ENCODE assay signal across 24 cellular contexts in genomic region chr16:85182774-85183173, GRCh38.
A peak's percentile ranks its signal among the peaks of the same experiment; 100 is the strongest.
DNase-seq lines count a peak whose midpoint lies in the region; ATAC-seq, FAIRE-seq and TF ChIP-seq lines count a peak whose summit lies in the region.
"Had no signal": no experiment of that assay in that cellular context is flagged by ENCODE, and none has a peak within 500 bp of the region (broad histone marks: within the 10 kb centered on the region; RNA-seq: fewer than 3 reads in every experiment).

No MANE protein-coding gene starts in this region.

- TF ChIP-seq POLR2A in HepG2 (IDR thresholded peaks at IDR 0.05; ENCODE audit: insufficient read depth in 1 of 2, low read depth in 2 of 2, low read length in 2 of 2) (no peak), right lobe of liver (IDR thresholded peaks at IDR 0.05) (no peak)

- POLR2A ChIA-PET in HepG2 (lab: Yijun Ruan, JAX) = no interaction called here

- H3K27ac Mint-ChIP-seq in endothelial cell (ENCODE audit: unreplicated experiment) = peak overlapping the region; percentile 59
- H3K27ac Mint-ChIP-seq in activated CD8-positive, alpha-beta memory T cell treated with anti-CD3 and anti-CD28 coated beads, Interleukin-2, amount 10 ng/mL, durations not matched to agents 7 days and 5 days = no peak overlapping the region
- no peak overlapping the region for H3K27ac Mint-ChIP-seq in T-helper 17 cell
- H3K27ac Mint-ChIP-seq: GM23338 had no signal

- ATAC-seq in HepG2 (no peak), right lobe of liver (no peak), T-helper 17 cell (no peak)
- no peak for ATAC-seq in activated CD8-positive, alpha-beta memory T cell treated with anti-CD3 and anti-CD28 coated beads, Interleukin-2, amount 10 ng/mL, durations not matched to agents 7 days and 5 days
- ATAC-seq: GM23338, PC-3 had no signal

- no peak for TF ChIP-seq EP300 in HepG2 (IDR thresholded peaks at IDR 0.05; ENCODE audit: low read depth in 2 of 2, low read length in 2 of 2)
- no peak for TF ChIP-seq EP300 in HepG2 (CRISPR knock-in tag; IDR thresholded peaks at IDR 0.05; ENCODE audit: borderline replicate concordance)

- H3K4me1 Mint-ChIP-seq in endothelial cell (ENCODE audit: unreplicated experiment) (no peaks in the 10 kb centered on the region), T-helper 17 cell (peaks cover 2% of the 10 kb centered on the region)
- H3K4me1 Mint-ChIP-seq in activated CD8-positive, alpha-beta memory T cell treated with anti-CD3 and anti-CD28 coated beads, Interleukin-2, amount 10 ng/mL, durations not matched to agents 7 days and 5 days = no peaks in the 10 kb centered on the region

- FAIRE-seq in HepG2 (lab: Jason Lieb, UNC) = no peak

- BruUV-seq in HepG2 (replicated peaks; lab: Mats Ljungman, UMichigan) = no TSS peak

- no peak overlapping the region for H3K4me2 ChIP-seq in HepG2 (ENCODE audit: low read depth, low read length)
- no peak overlapping the region for H3K4me2 ChIP-seq in osteoblast (ENCODE audit: insufficient read depth, low read length)
- H3K4me2 ChIP-seq: GM23338 had no signal

- H3K36me3 ChIP-seq in HepG2 (replicated peaks in 1 of 2; ENCODE audit: control insufficient read depth in 1 of 2, insufficient read depth in 2 of 2, low read length in 2 of 2) (peaks cover 0 to 12% of the 10 kb centered on the region in 2 experiments; a peak in 1 of 5 replicates), right lobe of liver (no peaks in the 10 kb centered on the region), osteoblast (ENCODE audit: insufficient read depth, low read length) (peaks cover 19% of the 10 kb centered on the region)

- H3K79me2 ChIP-seq in HepG2 (ENCODE audit: insufficient read depth, low read length) (peaks cover 3% of the 10 kb centered on the region), osteoblast (ENCODE audit: insufficient read depth, low read length) (peaks cover 78% of the 10 kb centered on the region)

- CTCF ChIA-PET in HepG2 (lab: Yijun Ruan, JAX; ENCODE audit: low intra/inter-chr PET ratio, low total read pairs) = no interaction called here
- CTCF ChIA-PET in activated CD8-positive, alpha-beta memory T cell treated with anti-CD3 and anti-CD28 coated beads, Interleukin-2, amount 10 ng/mL, durations not matched to agents 7 days and 5 days (lab: Charles Lee) = no interaction called here

- no peak for DNase-seq in HepG2 (ENCODE audit: low spot score)
- no peak for DNase-seq in right lobe of liver
- DNase-seq in endothelial cell (ENCODE audit: low spot score) = no peak
- DNase-seq in osteoblast (ENCODE audit: insufficient read length, low spot score, missing footprints) = peak; percentile 39
- no peak for DNase-seq in activated CD8-positive, alpha-beta memory T cell treated with anti-CD3 and anti-CD28 coated beads, Interleukin-2, amount 10 ng/mL, durations not matched to agents 7 days and 5 days
- no peak for DNase-seq in T-helper 2 cell
- no peak for DNase-seq in T-helper 17 cell
- DNase-seq: Calu3; DMS79 treated with DMSO at 0.1 percent for 48 hours; GF-D8; Kasumi-1; NCI-H1092 treated with DMSO at 0.1 percent for 48 hours; NCI-H1436; NCI-H187; NCI-H2081 treated with DMSO at 0.1 percent for 48 hours; NCI-H2171; NCI-H345; NCI-H510A treated with DMSO at 0.1 percent for 48 hours; NCI-H748 treated with DMSO at 0.1 percent for 48 hours; NK-92 treated with Interleukin-12 subunit alpha and Interleukin-12 subunit beta, amount 100 ng/mL, for 24 hours; PC-3; SJCRH30 had no signal

- peaks cover 5% of the 10 kb centered on the region for H3K9me3 Mint-ChIP-seq in endothelial cell (ENCODE audit: unreplicated experiment)
- H3K9me3 Mint-ChIP-seq in activated CD8-positive, alpha-beta memory T cell treated with anti-CD3 and anti-CD28 coated beads, Interleukin-2, amount 10 ng/mL, durations not matched to agents 7 days and 5 days (ENCODE audit: low read depth) = peaks cover 9% of the 10 kb centered on the region

- H3K4me3 Mint-ChIP-seq in endothelial cell (ENCODE audit: unreplicated experiment) = peak overlapping the region; percentile 19
- H3K4me3 Mint-ChIP-seq in activated CD8-positive, alpha-beta memory T cell treated with anti-CD3 and anti-CD28 coated beads, Interleukin-2, amount 10 ng/mL, durations not matched to agents 7 days and 5 days = no peak overlapping the region
- H3K4me3 Mint-ChIP-seq in T-helper 17 cell = no peak overlapping the region
- H3K4me3 Mint-ChIP-seq: GM23338 had no signal

- no peak overlapping the region for H2AFZ ChIP-seq in HepG2 (ENCODE audit: low read length)
- H2AFZ ChIP-seq in osteoblast (ENCODE audit: low read length) = no peak overlapping the region
- H2AFZ ChIP-seq: GM23338 had no signal

- H3K4me3 ChIP-seq in HepG2 (replicated peaks in 1 of 3; ENCODE audit: insufficient read depth in 1 of 3, low read depth in 2 of 3, low read length in 3 of 3) (no peak overlapping the region), right lobe of liver (no peak overlapping the region), osteoblast (ENCODE audit: insufficient read depth, low read length) (no peak overlapping the region)
- H3K4me3 ChIP-seq: GM23338, HAP-1, SJCRH30 had no signal

- H3K27me3 ChIP-seq in HepG2 (ENCODE audit: control insufficient read depth in 1 of 2, insufficient read depth in 2 of 2, low read length in 2 of 2) = no peaks in the 10 kb centered on the region
- no peaks in the 10 kb centered on the region for H3K27me3 ChIP-seq in right lobe of liver
- H3K27me3 ChIP-seq in osteoblast (ENCODE audit: insufficient read depth, low read length) = no peaks in the 10 kb centered on the region
- H3K27me3 ChIP-seq: SJCRH30 had no signal

- peaks cover 19% of the 10 kb centered on the region for H3K4me1 ChIP-seq in HepG2 (ENCODE audit: insufficient read depth, low read length)
- H3K4me1 ChIP-seq in right lobe of liver = peaks cover 0 to 19% (median 6%) of the 10 kb centered on the region in 4 donors
- peaks cover 8% of the 10 kb centered on the region for H3K4me1 ChIP-seq in osteoblast (ENCODE audit: insufficient read depth, low read length)
- H3K4me1 ChIP-seq: HAP-1, SJCRH30 had no signal

- intact Hi-C loops in HepG2 (cut with micrococcal nuclease; ENCODE audit: unreplicated experiment) (no loop called here), right lobe of liver (cut with DNase I) (no loop called here)

- in situ Hi-C loops in HepG2 (cut with HindIII; ENCODE audit: extremely low pct_ligation_motif_present, low pct_unique_long_range_greater_than_20kb) = no loop called here

- 95% methylated on average over 12 of the region's 13 CpGs for WGBS in HepG2 (ENCODE audit: low lambda C conversion rate)
- WGBS in right lobe of liver (ENCODE audit: insufficient coverage, low coverage, low lambda C conversion rate, missing lambda C conversion rate) = 93% methylated on average over 11 of the region's 13 CpGs

- TF ChIP-seq RAD21 in HepG2 (CRISPR knock-in tag; IDR thresholded peaks at IDR 0.05) = no peak

- H3K36me3 Mint-ChIP-seq in endothelial cell (ENCODE audit: low read depth, unreplicated experiment) = peaks cover 22% of the 10 kb centered on the region
- no peaks in the 10 kb centered on the region for H3K36me3 Mint-ChIP-seq in activated CD8-positive, alpha-beta memory T cell treated with anti-CD3 and anti-CD28 coated beads, Interleukin-2, amount 10 ng/mL, durations not matched to agents 7 days and 5 days
- peaks cover 4% of the 10 kb centered on the region for H3K36me3 Mint-ChIP-seq in T-helper 17 cell (ENCODE audit: low read depth)

- no peak overlapping the region for H3K9ac ChIP-seq in HepG2 (ENCODE audit: insufficient read depth, low read depth, low read length)

- H3K27me3 Mint-ChIP-seq in endothelial cell (ENCODE audit: unreplicated experiment) = peaks cover 9% of the 10 kb centered on the region
- H3K27me3 Mint-ChIP-seq in activated CD8-positive, alpha-beta memory T cell treated with anti-CD3 and anti-CD28 coated beads, Interleukin-2, amount 10 ng/mL, durations not matched to agents 7 days and 5 days = no peaks in the 10 kb centered on the region
- peaks cover 12% of the 10 kb centered on the region for H3K27me3 Mint-ChIP-seq in T-helper 17 cell

- TF ChIP-seq CTCF in HepG2 (CRISPR knock-in tag; IDR thresholded peaks at IDR 0.05) (no peak), right lobe of liver (IDR thresholded peaks at IDR 0.05) (no peak), endothelial cell (IDR thresholded peaks at IDR 0.05; ENCODE audit: unreplicated experiment) (no peak), osteoblast (IDR thresholded peaks at IDR 0.05; ENCODE audit: extremely low read depth, low read depth, low read length) (no peak)

- H3K27ac ChIP-seq in HepG2 (ENCODE audit: extremely low read length, insufficient read depth, low read length) (no peak overlapping the region), right lobe of liver (no peak overlapping the region), osteoblast (ENCODE audit: low read depth, low read length) (no peak overlapping the region)
- H3K27ac ChIP-seq: SJCRH30 had no signal

- peaks cover 3% of the 10 kb centered on the region; the same call in 1 of the 2 replicates for H4K20me1 ChIP-seq in HepG2 (ENCODE audit: insufficient read depth, low read length)
- peaks cover 26% of the 10 kb centered on the region for H4K20me1 ChIP-seq in osteoblast (ENCODE audit: insufficient read depth, low read length)

- H3K9me3 ChIP-seq in HepG2 (ENCODE audit: low read length) = peaks cover 13% of the 10 kb centered on the region; the same call in 1 of the 2 replicates
- H3K9me3 ChIP-seq in right lobe of liver = no peaks in the 10 kb centered on the region
- peaks cover 2% of the 10 kb centered on the region for H3K9me3 ChIP-seq in osteoblast (ENCODE audit: low read depth, low read length)
- H3K9me3 ChIP-seq in T-helper 17 cell (ENCODE audit: control insufficient read depth, low read length, poor library complexity, severe bottlenecking) = no peaks in the 10 kb centered on the region

TF ChIP-seq in HepG2, 621 proteins besides CTCF, POLR2A, EP300 and RAD21 (continues in another document):
- 0 out of 2 replicates have a peak, but pooled peaks have one; percentile 48 for TF ChIP-seq HOXA7 (CRISPR knock-in tag; IDR thresholded peaks at IDR 0.05)
- TF ChIP-seq NFIB (CRISPR knock-in tag; IDR thresholded peaks at IDR 0.05; ENCODE audit: borderline replicate concordance) = peak; percentile 26; the same call in 1 of the 2 replicates
- 0 out of 2 replicates have a peak, but pooled peaks have one; percentile 20 for TF ChIP-seq MNT (IDR thresholded peaks at IDR 0.05)
